In genomic region chr10:72132854-72133253, GRCh38 we compare ENCODE assay signal across 26 cellular contexts. TPM values are rescaled to one million over a fixed set of nuclear protein-coding genes. Genes with fewer than 3 reads are reported as not detected.
DNase-seq lines count a peak whose midpoint lies in the region; ATAC-seq and TF ChIP-seq lines count a peak whose summit lies in the region.
"Had no signal": no experiment of that assay in that cellular context is flagged by ENCODE, and none has a peak within 500 bp of the region (broad histone marks: within the 10 kb centered on the region; RNA-seq: fewer than 3 reads in every experiment).

No MANE protein-coding gene starts in this region.

- H3K27ac ChIP-seq in naive thymus-derived CD4-positive, alpha-beta T cell (ENCODE audit: low read depth, low read length): no peak overlapping the region
- H3K27ac ChIP-seq: ascending aorta, esophagus muscularis mucosa, pancreas, SJSA1, tibial artery had no signal

- peaks cover 22 to 42% (median 33%) of the 10 kb centered on the region in 7 donors for H3K4me1 Mint-ChIP-seq in naive thymus-derived CD4-positive, alpha-beta T cell
- H3K4me1 Mint-ChIP-seq in T-cell (peaks cover 35 to 40% (median 35%) of the 10 kb centered on the region in 3 donors), WTC11 (peaks cover 9% of the 10 kb centered on the region)
- peaks cover 35% of the 10 kb centered on the region for H3K4me1 Mint-ChIP-seq in activated CD8-positive, alpha-beta T cell treated with anti-CD3 and anti-CD28 coated beads for 36 hours (ENCODE audit: low read depth)

- peak; percentile 42 for DNase-seq in GM12865 (ENCODE audit: low read depth)
- no peak for DNase-seq in naive thymus-derived CD4-positive, alpha-beta T cell
- DNase-seq in T-cell: no peak
- DNase-seq in activated CD8-positive, alpha-beta T cell treated with anti-CD3 and anti-CD28 coated beads for 36 hours: no peak
- no peak for DNase-seq in WTC11 (ENCODE audit: low spot score)
- DNase-seq: activated T-cell treated with anti-CD3 and anti-CD28 coated beads, Interleukin-2, amount 50 U/mL, for 4 hours; cortex of kidney; DMS53; endodermal cell; KG1; left ventricle myocardium superior; NCI-H1694; NCI-H2171; NCI-H524; pancreas; right cardiac atrium; stimulated activated CD4-positive, alpha-beta T cell treated with anti-CD3 and anti-CD28 coated beads, Interleukin-4, amount 100 ng/mL, for 24 hours; stimulated activated naive CD8-positive, alpha-beta T cell treated with anti-CD3 and anti-CD28 coated beads, Interleukin-15, amount 100 ng/mL, for 72 hours; tibial artery had no signal

- H3K27me3 ChIP-seq in naive thymus-derived CD4-positive, alpha-beta T cell (ENCODE audit: control insufficient read depth in 2 of 2, insufficient read depth in 2 of 2, low read length in 2 of 2): no peaks in the 10 kb centered on the region
- H3K27me3 ChIP-seq: ascending aorta, esophagus muscularis mucosa, pancreas, SJSA1, tibial artery had no signal

- CTCF ChIA-PET in naive thymus-derived CD4-positive, alpha-beta T cell (lab: Charles Lee): interaction anchor here (0.7 to 3.6 kb wide), 10 partner anchors 9 to 208 kb away, joined by 3 to 23 read pairs (median 6); no protein-coding TSS in a partner anchor
- CTCF ChIA-PET in T-cell (lab: Charles Lee) (interaction anchor here (0.5 to 1.0 kb wide), 5 partner anchors 83 to 322 kb away, joined by 3 to 4 read pairs (median 3); partner anchors contain the start of genes ANAPC16 (in 1 of the 2) and ASCC1 (in 1 of the 2)), WTC11 (lab: Charles Lee) (interaction anchor here (0.9 to 1.0 kb wide), 2 partner anchors 188 to 199 kb away, joined by 3 read pairs; no protein-coding TSS in a partner anchor)
- CTCF ChIA-PET in activated CD8-positive, alpha-beta T cell treated with anti-CD3 and anti-CD28 coated beads for 36 hours (lab: Charles Lee): interaction anchor here (0.7 to 3.5 kb wide), 21 partner anchors 9 to 216 kb away, joined by 3 to 24 read pairs (median 4); no protein-coding TSS in a partner anchor

- H3K4me3 ChIP-seq in GM12865 (ENCODE audit: low read depth, low read length): no peak overlapping the region
- no peak overlapping the region for H3K4me3 ChIP-seq in naive thymus-derived CD4-positive, alpha-beta T cell (ENCODE audit: low read length)
- H3K4me3 ChIP-seq: ascending aorta, esophagus muscularis mucosa, pancreas, SJSA1, tibial artery had no signal

- no peaks in the 10 kb centered on the region for H3K36me3 ChIP-seq in naive thymus-derived CD4-positive, alpha-beta T cell (ENCODE audit: control insufficient read depth in 2 of 3, insufficient read depth in 3 of 3, low read length in 3 of 3)
- H3K36me3 ChIP-seq: pancreas had no signal

- TF ChIP-seq CTCF in GM12865 (IDR thresholded peaks at IDR 0.05; ENCODE audit: insufficient read depth, low read depth, low read length, missing control alignments) (no peak), WTC11 (IDR thresholded peaks at IDR 0.05) (no peak)
- TF ChIP-seq CTCF in activated CD8-positive, alpha-beta T cell treated with anti-CD3 and anti-CD28 coated beads for 36 hours (IDR thresholded peaks at IDR 0.05): no peak

- POLR2A ChIA-PET in naive thymus-derived CD4-positive, alpha-beta T cell (lab: Charles Lee): interaction anchor here (0.6 to 9.1 kb wide), 10 partner anchors 11 to 204 kb away, joined by 3 to 77 read pairs (median 4); partner anchors contain the start of genes ANAPC16, ASCC1 and SPOCK2
- POLR2A ChIA-PET in T-cell (lab: Charles Lee): interaction anchor here in 1 of 2 donors (0.6 to 0.9 kb wide), 3 partner anchors 40 to 84 kb away, joined by 3 read pairs; no protein-coding TSS in a partner anchor
- POLR2A ChIA-PET in activated CD8-positive, alpha-beta T cell treated with anti-CD3 and anti-CD28 coated beads for 36 hours (lab: Charles Lee): interaction anchor here (0.9 to 1.1 kb wide), 2 partner anchors 31 to 43 kb away, joined by 3 read pairs; no protein-coding TSS in a partner anchor
- POLR2A ChIA-PET in WTC11 (lab: Charles Lee): interaction anchor here (0.9 kb wide), 1 partner anchor 8 kb away, joined by 3 read pairs; no protein-coding TSS in a partner anchor

- H3K4me1 ChIP-seq in naive thymus-derived CD4-positive, alpha-beta T cell (ENCODE audit: control insufficient read depth in 2 of 2, insufficient read depth in 2 of 2, low read length in 2 of 2): peaks cover 0 to 19% of the 10 kb centered on the region in 2 donors
- H3K4me1 ChIP-seq: ascending aorta, pancreas had no signal

- peak overlapping the region in 7 of 9 donors; percentile 16 to 94 (median 83) for H3K27ac Mint-ChIP-seq in naive thymus-derived CD4-positive, alpha-beta T cell
- H3K27ac Mint-ChIP-seq in T-cell (peak overlapping the region in 1 of 2 donors; percentile 94), WTC11 (no peak overlapping the region)
- H3K27ac Mint-ChIP-seq in activated CD8-positive, alpha-beta T cell treated with anti-CD3 and anti-CD28 coated beads for 36 hours: no peak overlapping the region
- H3K27ac Mint-ChIP-seq: activated naive CD4-positive, alpha-beta T cell treated with anti-CD3 and anti-CD28 coated beads for 36 hours; endodermal cell; stimulated activated naive CD8-positive, alpha-beta T cell treated with anti-CD3 and anti-CD28 coated beads, Interleukin-15, amount 100 ng/mL, for 72 hours had no signal

- ATAC-seq in GM18909 (IDR thresholded peaks at IDR 0.05; ENCODE audit: poor library complexity, unreplicated experiment) (peak; percentile 19), HG03139 (IDR thresholded peaks at IDR 0.05; ENCODE audit: unreplicated experiment) (peak; percentile 19), T-cell (replicated peaks in 1 of 4) (no peak), WTC11 (no peak)
- ATAC-seq in naive thymus-derived CD4-positive, alpha-beta T cell: no peak
- no peak for ATAC-seq in activated CD8-positive, alpha-beta T cell treated with anti-CD3 and anti-CD28 coated beads for 36 hours
- ATAC-seq: activated T-cell treated with anti-CD3 and anti-CD28 coated beads, Interleukin-2, amount 50 U/mL, for 4 hours had no signal

- H3K36me3 Mint-ChIP-seq in naive thymus-derived CD4-positive, alpha-beta T cell: peaks cover 0 to 39% (median 7%) of the 10 kb centered on the region in 5 donors
- H3K36me3 Mint-ChIP-seq in T-cell (peaks cover 21% of the 10 kb centered on the region), WTC11 (peaks cover 16% of the 10 kb centered on the region)
- H3K36me3 Mint-ChIP-seq in activated CD8-positive, alpha-beta T cell treated with anti-CD3 and anti-CD28 coated beads for 36 hours (ENCODE audit: low read depth): peaks cover 23% of the 10 kb centered on the region

- H3K27me3 Mint-ChIP-seq in naive thymus-derived CD4-positive, alpha-beta T cell: no peaks in the 10 kb centered on the region
- H3K27me3 Mint-ChIP-seq in T-cell (no peaks in the 10 kb centered on the region), WTC11 (ENCODE audit: low read depth) (no peaks in the 10 kb centered on the region)
- H3K27me3 Mint-ChIP-seq in activated CD8-positive, alpha-beta T cell treated with anti-CD3 and anti-CD28 coated beads for 36 hours: no peaks in the 10 kb centered on the region
- H3K27me3 Mint-ChIP-seq: CD8-positive, alpha-beta memory T cell; stimulated activated naive CD8-positive, alpha-beta T cell treated with anti-CD3 and anti-CD28 coated beads, Interleukin-15, amount 100 ng/mL, for 72 hours had no signal

- H3K9me3 ChIP-seq in naive thymus-derived CD4-positive, alpha-beta T cell (ENCODE audit: control insufficient read depth in 2 of 3, low read length in 3 of 3): no peaks in the 10 kb centered on the region
- H3K9me3 ChIP-seq: ascending aorta, esophagus muscularis mucosa, pancreas, SJSA1, tibial artery had no signal

- H3K9me3 Mint-ChIP-seq in naive thymus-derived CD4-positive, alpha-beta T cell: no peaks in the 10 kb centered on the region
- H3K9me3 Mint-ChIP-seq in T-cell (no peaks in the 10 kb centered on the region), WTC11 (peaks cover 4% of the 10 kb centered on the region)
- peaks cover 1% of the 10 kb centered on the region for H3K9me3 Mint-ChIP-seq in activated CD8-positive, alpha-beta T cell treated with anti-CD3 and anti-CD28 coated beads for 36 hours
- H3K9me3 Mint-ChIP-seq: activated T-cell treated with anti-CD3 and anti-CD28 coated beads, Interleukin-2, amount 50 U/mL, for 4 hours; CD8-positive, alpha-beta memory T cell; stimulated activated naive CD8-positive, alpha-beta T cell treated with anti-CD3 and anti-CD28 coated beads, Interleukin-15, amount 100 ng/mL, for 72 hours had no signal

- peak overlapping the region in 1 of 10 donors; percentile 56 for H3K4me3 Mint-ChIP-seq in naive thymus-derived CD4-positive, alpha-beta T cell
- H3K4me3 Mint-ChIP-seq in T-cell (no peak overlapping the region), WTC11 (no peak overlapping the region)
- H3K4me3 Mint-ChIP-seq in activated CD8-positive, alpha-beta T cell treated with anti-CD3 and anti-CD28 coated beads for 36 hours: no peak overlapping the region
- H3K4me3 Mint-ChIP-seq: activated naive CD4-positive, alpha-beta T cell treated with anti-CD3 and anti-CD28 coated beads for 36 hours; activated T-cell treated with anti-CD3 and anti-CD28 coated beads, Interleukin-2, amount 50 U/mL, for 4 hours; endodermal cell had no signal

- intact Hi-C loops in naive thymus-derived CD4-positive, alpha-beta T cell (cut with micrococcal nuclease): loop anchor here (1.0 to 2.0 kb wide), 4 partner anchors 22 to 204 kb away; partner anchors contain the start of gene DDIT4 (in 1 of the 2)
- intact Hi-C loops in activated CD8-positive, alpha-beta T cell treated with anti-CD3 and anti-CD28 coated beads for 36 hours (cut with micrococcal nuclease): no loop called here

TF ChIP-seq in WTC11, 78 proteins besides CTCF, POLR2A, EP300 and RAD21 (continues in another document):
- TF ChIP-seq USF2 (CRISPR knock-in tag; IDR thresholded peaks at IDR 0.05) (no peak), GABPB1 (CRISPR knock-in tag; IDR thresholded peaks at IDR 0.05) (no peak), ZNF232 (CRISPR knock-in tag; IDR thresholded peaks at IDR 0.05) (no peak), TCF7 (CRISPR knock-in tag; IDR thresholded peaks at IDR 0.05; ENCODE audit: low read depth) (no peak)

RNA-seq across cellular contexts. Expression of gene SPOCK2, which starts 44.5 kb away (rescaled TPM):
- total RNA-seq in naive thymus-derived CD4-positive, alpha-beta T cell: 100 to 1,000 TPM; 312 to 543 (median 505) TPM
- 100 to 1,000 TPM; 200 to 250 TPM for polyA plus RNA-seq in naive thymus-derived CD4-positive, alpha-beta T cell
- total RNA-seq in T-cell (100 to 1,000 TPM; 501 to 684 (median 547) TPM), WTC11 (2021) (4.0 to 4.7 TPM (median 4.1 TPM) in 3 replicates)
- total RNA-seq in activated CD8-positive, alpha-beta T cell treated with anti-CD3 and anti-CD28 coated beads for 36 hours: 100 to 1,000 TPM; 134 to 135 TPM
- total RNA-seq: SJSA1 had no signal

Comparison
In these comparisons a context has a peak if more than half of its experiments do, and no peak if none do; other contexts are left out.
1. ATAC-seq: peak in GM18909 (single experiment) and HG03139 (single experiment); none in naive thymus-derived CD4-positive, alpha-beta T cell (single experiment), T-cell (0 of 4), activated CD8-positive, alpha-beta T cell treated with anti-CD3 and anti-CD28 coated beads for 36 hours (single experiment) and WTC11 (single experiment).
2. H3K27ac Mint-ChIP-seq: peak in naive thymus-derived CD4-positive, alpha-beta T cell (7 of 9); none in activated CD8-positive, alpha-beta T cell treated with anti-CD3 and anti-CD28 coated beads for 36 hours (single experiment) and WTC11 (single experiment).
3. RNA of gene SPOCK2, which starts 44.5 kb away (total RNA-seq): 501 to 684 TPM in T-cell, 312 to 543 TPM in naive thymus-derived CD4-positive, alpha-beta T cell and 134 to 135 TPM in activated CD8-positive, alpha-beta T cell treated with anti-CD3 and anti-CD28 coated beads for 36 hours; 4.0 to 4.7 TPM in WTC11; every median in the first group is over 10 times any median in the second.